In the genomic region with DNA sequence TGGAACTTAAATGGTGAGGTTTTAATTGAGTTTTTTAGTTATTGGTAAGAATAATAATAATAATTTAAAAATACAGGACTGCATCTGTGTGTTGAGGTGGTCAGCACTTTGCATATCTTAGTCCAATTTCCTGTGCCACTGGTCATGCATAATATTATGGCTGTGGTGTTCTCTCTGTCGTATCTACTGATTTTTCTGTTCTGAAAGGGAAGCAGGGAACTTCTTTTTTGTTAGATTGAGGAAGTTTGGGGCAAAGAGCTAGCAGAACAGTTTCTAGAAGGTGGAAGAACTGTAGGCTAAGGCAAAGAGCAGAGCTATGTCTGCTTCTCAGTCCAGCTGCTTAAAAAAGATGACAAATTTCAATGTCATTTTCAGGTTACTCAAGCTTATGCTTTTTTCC, we compare ENCODE assay signal across 1 cellular context.
TF ChIP-seq lines count a peak whose summit lies in the region.

No MANE protein-coding gene starts in this region.

TF ChIP-seq in WTC11, 78 proteins besides CTCF, POLR2A, EP300 and RAD21 (continued from another document):
- TF ChIP-seq, protein P1, sequence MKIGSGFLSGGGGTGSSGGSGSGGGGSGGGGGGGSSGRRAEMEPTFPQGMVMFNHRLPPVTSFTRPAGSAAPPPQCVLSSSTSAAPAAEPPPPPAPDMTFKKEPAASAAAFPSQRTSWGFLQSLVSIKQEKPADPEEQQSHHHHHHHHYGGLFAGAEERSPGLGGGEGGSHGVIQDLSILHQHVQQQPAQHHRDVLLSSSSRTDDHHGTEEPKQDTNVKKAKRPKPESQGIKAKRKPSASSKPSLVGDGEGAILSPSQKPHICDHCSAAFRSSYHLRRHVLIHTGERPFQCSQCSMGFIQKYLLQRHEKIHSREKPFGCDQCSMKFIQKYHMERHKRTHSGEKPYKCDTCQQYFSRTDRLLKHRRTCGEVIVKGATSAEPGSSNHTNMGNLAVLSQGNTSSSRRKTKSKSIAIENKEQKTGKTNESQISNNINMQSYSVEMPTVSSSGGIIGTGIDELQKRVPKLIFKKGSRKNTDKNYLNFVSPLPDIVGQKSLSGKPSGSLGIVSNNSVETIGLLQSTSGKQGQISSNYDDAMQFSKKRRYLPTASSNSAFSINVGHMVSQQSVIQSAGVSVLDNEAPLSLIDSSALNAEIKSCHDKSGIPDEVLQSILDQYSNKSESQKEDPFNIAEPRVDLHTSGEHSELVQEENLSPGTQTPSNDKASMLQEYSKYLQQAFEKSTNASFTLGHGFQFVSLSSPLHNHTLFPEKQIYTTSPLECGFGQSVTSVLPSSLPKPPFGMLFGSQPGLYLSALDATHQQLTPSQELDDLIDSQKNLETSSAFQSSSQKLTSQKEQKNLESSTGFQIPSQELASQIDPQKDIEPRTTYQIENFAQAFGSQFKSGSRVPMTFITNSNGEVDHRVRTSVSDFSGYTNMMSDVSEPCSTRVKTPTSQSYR (CRISPR knock-in tag; IDR thresholded peaks at IDR 0.05) = no peak
- TF ChIP-seq ZNF396 (CRISPR knock-in tag; IDR thresholded peaks at IDR 0.05; ENCODE audit: borderline replicate concordance) = no peak
- no peak for TF ChIP-seq IRF1 (CRISPR knock-in tag; IDR thresholded peaks at IDR 0.05)
- TF ChIP-seq RELA (CRISPR knock-in tag; IDR thresholded peaks at IDR 0.05; ENCODE audit: borderline replicate concordance) = no peak
- no peak for TF ChIP-seq ZSCAN18 (CRISPR knock-in tag; IDR thresholded peaks at IDR 0.05)
- TF ChIP-seq TEAD4 (CRISPR knock-in tag; IDR thresholded peaks at IDR 0.05) = no peak
- no peak for TF ChIP-seq OVOL2 (CRISPR knock-in tag; IDR thresholded peaks at IDR 0.05; ENCODE audit: borderline replicate concordance)
- TF ChIP-seq ZNF263 (CRISPR knock-in tag; IDR thresholded peaks at IDR 0.05; ENCODE audit: low read depth) = no peak
- TF ChIP-seq ATF3 (CRISPR knock-in tag; conservative IDR thresholded peaks at IDR 0.05) = no peak
- no peak for TF ChIP-seq CREB1 (CRISPR knock-in tag; IDR thresholded peaks at IDR 0.05)
- no peak for TF ChIP-seq ETV6 (CRISPR knock-in tag; IDR thresholded peaks at IDR 0.05)
- TF ChIP-seq FOXK1 (CRISPR knock-in tag; IDR thresholded peaks at IDR 0.05) = no peak
- TF ChIP-seq, protein P2, sequence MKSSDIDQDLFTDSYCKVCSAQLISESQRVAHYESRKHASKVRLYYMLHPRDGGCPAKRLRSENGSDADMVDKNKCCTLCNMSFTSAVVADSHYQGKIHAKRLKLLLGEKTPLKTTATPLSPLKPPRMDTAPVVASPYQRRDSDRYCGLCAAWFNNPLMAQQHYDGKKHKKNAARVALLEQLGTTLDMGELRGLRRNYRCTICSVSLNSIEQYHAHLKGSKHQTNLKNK (CRISPR knock-in tag; IDR thresholded peaks at IDR 0.05) = no peak
- no peak for TF ChIP-seq GABPB1 (CRISPR knock-in tag; IDR thresholded peaks at IDR 0.05)
- TF ChIP-seq, protein P3, sequence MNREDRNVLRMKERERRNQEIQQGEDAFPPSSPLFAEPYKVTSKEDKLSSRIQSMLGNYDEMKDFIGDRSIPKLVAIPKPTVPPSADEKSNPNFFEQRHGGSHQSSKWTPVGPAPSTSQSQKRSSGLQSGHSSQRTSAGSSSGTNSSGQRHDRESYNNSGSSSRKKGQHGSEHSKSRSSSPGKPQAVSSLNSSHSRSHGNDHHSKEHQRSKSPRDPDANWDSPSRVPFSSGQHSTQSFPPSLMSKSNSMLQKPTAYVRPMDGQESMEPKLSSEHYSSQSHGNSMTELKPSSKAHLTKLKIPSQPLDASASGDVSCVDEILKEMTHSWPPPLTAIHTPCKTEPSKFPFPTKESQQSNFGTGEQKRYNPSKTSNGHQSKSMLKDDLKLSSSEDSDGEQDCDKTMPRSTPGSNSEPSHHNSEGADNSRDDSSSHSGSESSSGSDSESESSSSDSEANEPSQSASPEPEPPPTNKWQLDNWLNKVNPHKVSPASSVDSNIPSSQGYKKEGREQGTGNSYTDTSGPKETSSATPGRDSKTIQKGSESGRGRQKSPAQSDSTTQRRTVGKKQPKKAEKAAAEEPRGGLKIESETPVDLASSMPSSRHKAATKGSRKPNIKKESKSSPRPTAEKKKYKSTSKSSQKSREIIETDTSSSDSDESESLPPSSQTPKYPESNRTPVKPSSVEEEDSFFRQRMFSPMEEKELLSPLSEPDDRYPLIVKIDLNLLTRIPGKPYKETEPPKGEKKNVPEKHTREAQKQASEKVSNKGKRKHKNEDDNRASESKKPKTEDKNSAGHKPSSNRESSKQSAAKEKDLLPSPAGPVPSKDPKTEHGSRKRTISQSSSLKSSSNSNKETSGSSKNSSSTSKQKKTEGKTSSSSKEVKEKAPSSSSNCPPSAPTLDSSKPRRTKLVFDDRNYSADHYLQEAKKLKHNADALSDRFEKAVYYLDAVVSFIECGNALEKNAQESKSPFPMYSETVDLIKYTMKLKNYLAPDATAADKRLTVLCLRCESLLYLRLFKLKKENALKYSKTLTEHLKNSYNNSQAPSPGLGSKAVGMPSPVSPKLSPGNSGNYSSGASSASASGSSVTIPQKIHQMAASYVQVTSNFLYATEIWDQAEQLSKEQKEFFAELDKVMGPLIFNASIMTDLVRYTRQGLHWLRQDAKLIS (CRISPR knock-in tag; IDR thresholded peaks at IDR 0.05; ENCODE audit: borderline replicate concordance) = no peak
